ENCODE assay signal across 1 cellular context in genomic region chr2:232300894-232301387, GRCh38.
A peak's percentile ranks its signal among the peaks of the same experiment; 100 is the strongest.
TF ChIP-seq lines count a peak whose summit lies in the region.

No MANE protein-coding gene starts in this region.

TF ChIP-seq in HepG2, 621 proteins besides CTCF, POLR2A, EP300 and RAD21 (continued from another document and continues in another):
- TF ChIP-seq ZHX2 (IDR thresholded peaks at IDR 0.05; ENCODE audit: low read depth) (no peak), ZHX2 (CRISPR knock-in tag; IDR thresholded peaks at IDR 0.05; ENCODE audit: borderline replicate concordance) (no peak), BCL6 (CRISPR knock-in tag; IDR thresholded peaks at IDR 0.05) (peak; percentile 67), CHCHD3 (CRISPR knock-in tag; IDR thresholded peaks at IDR 0.05) (no peak), MED13 (CRISPR knock-in tag; IDR thresholded peaks at IDR 0.05) (no peak), SIN3A (IDR thresholded peaks at IDR 0.05; ENCODE audit: borderline replicate concordance, low read depth, low read length) (no peak), NPAS2 (CRISPR knock-in tag; IDR thresholded peaks at IDR 0.05; ENCODE audit: borderline replicate concordance) (no peak), ZNF547 (CRISPR knock-in tag; IDR thresholded peaks at IDR 0.05) (no peak), NKX3-1 (CRISPR knock-in tag; IDR thresholded peaks at IDR 0.05) (no peak), ZNF567 (CRISPR knock-in tag; IDR thresholded peaks at IDR 0.05; ENCODE audit: borderline replicate concordance) (no peak), AFF4 (CRISPR knock-in tag; IDR thresholded peaks at IDR 0.05) (no peak), ZNF274 (CRISPR knock-in tag; IDR thresholded peaks at IDR 0.05) (no peak), ZBTB39 (CRISPR knock-in tag; IDR thresholded peaks at IDR 0.05) (no peak), SYNCRIP (IDR thresholded peaks at IDR 0.05; ENCODE audit: insufficient read depth, low read depth, low read length) (no peak), ZNF670 (CRISPR knock-in tag; IDR thresholded peaks at IDR 0.05; ENCODE audit: borderline replicate concordance) (no peak), CC2D1A (CRISPR knock-in tag; IDR thresholded peaks at IDR 0.05) (no peak), ZIK1 (CRISPR knock-in tag; IDR thresholded peaks at IDR 0.05; ENCODE audit: borderline replicate concordance, low read depth) (no peak), CBX1 (IDR thresholded peaks at IDR 0.05; ENCODE audit: low read depth) (no peak), ZNF282 (IDR thresholded peaks at IDR 0.05; ENCODE audit: partially characterized antibody) (no peak), ZMAT5 (CRISPR knock-in tag; IDR thresholded peaks at IDR 0.05; ENCODE audit: borderline replicate concordance, low read depth) (no peak), NFE2L2 (IDR thresholded peaks at IDR 0.05; ENCODE audit: low read length) (no peak), STAG1 (CRISPR knock-in tag; IDR thresholded peaks at IDR 0.05) (no peak), KLF15 (CRISPR knock-in tag; IDR thresholded peaks at IDR 0.05; ENCODE audit: borderline replicate concordance) (no peak), JUND (CRISPR knock-in tag; IDR thresholded peaks at IDR 0.05) (peak; percentile 91), ZNF331 (CRISPR knock-in tag; IDR thresholded peaks at IDR 0.05) (no peak), PAX8 (CRISPR knock-in tag; IDR thresholded peaks at IDR 0.05; ENCODE audit: borderline replicate concordance) (no peak), ZBTB1 (CRISPR knock-in tag; IDR thresholded peaks at IDR 0.05; ENCODE audit: borderline replicate concordance) (no peak), FOXK1 (CRISPR knock-in tag; IDR thresholded peaks at IDR 0.05; ENCODE audit: borderline replicate concordance, low read depth) (no peak), ZNF691 (CRISPR knock-in tag; IDR thresholded peaks at IDR 0.05; ENCODE audit: borderline replicate concordance, low read depth) (no peak), ZNF232 (CRISPR knock-in tag; IDR thresholded peaks at IDR 0.05; ENCODE audit: borderline replicate concordance) (no peak), PCBP2 (optimal IDR thresholded peaks at IDR 0.05; ENCODE audit: low read depth, low read length, poor library complexity, severe bottlenecking) (no peak), ZNF407 (CRISPR knock-in tag; IDR thresholded peaks at IDR 0.05; ENCODE audit: not compliant biosample characterization) (no peak), MAFG (CRISPR knock-in tag; IDR thresholded peaks at IDR 0.05) (no peak), ZNF343 (CRISPR knock-in tag; IDR thresholded peaks at IDR 0.05) (no peak), ZNF260 (CRISPR knock-in tag; IDR thresholded peaks at IDR 0.05; ENCODE audit: borderline replicate concordance, low read depth) (no peak), ZNF230 (CRISPR knock-in tag; IDR thresholded peaks at IDR 0.05) (no peak), SMARCE1 (IDR thresholded peaks at IDR 0.05; ENCODE audit: borderline replicate concordance) (peak; percentile 84; the same call in 1 of the 2 replicates), ZNF570 (CRISPR knock-in tag; IDR thresholded peaks at IDR 0.05; ENCODE audit: borderline replicate concordance) (no peak), ZBTB37 (CRISPR knock-in tag; IDR thresholded peaks at IDR 0.05) (no peak), CCDC6 (CRISPR knock-in tag; IDR thresholded peaks at IDR 0.05) (0 out of 2 replicates have a peak, but pooled peaks have one; percentile 25), IRF2 (CRISPR knock-in tag; IDR thresholded peaks at IDR 0.05) (no peak), POLR2AphosphoS5 (IDR thresholded peaks at IDR 0.05; ENCODE audit: low read depth, low read length) (no peak)
